ENCODE assay signal across 11 cellular contexts in genomic region chr1:36458910-36459309, GRCh38. TPM values are rescaled to one million over a fixed set of nuclear protein-coding genes. Genes with fewer than 3 reads are reported as not detected.
DNase-seq lines count a peak whose midpoint lies in the region; ATAC-seq and TF ChIP-seq lines count a peak whose summit lies in the region.
"Had no signal": no experiment of that assay in that cellular context is flagged by ENCODE, and none has a peak within 500 bp of the region (broad histone marks: within the 10 kb centered on the region; RNA-seq: fewer than 3 reads in every experiment).

No MANE protein-coding gene starts in this region.

- TF ChIP-seq CTCF in CD4-positive, alpha-beta T cell (IDR thresholded peaks at IDR 0.05): no peak
- no peak for TF ChIP-seq CTCF in NB4 (IDR thresholded peaks at IDR 0.05; ENCODE audit: low read depth, low read length)

- no peak for ATAC-seq in CD4-positive, alpha-beta T cell (ENCODE audit: poor library complexity)
- ATAC-seq in HG03469 (IDR thresholded peaks at IDR 0.05; ENCODE audit: unreplicated experiment): no peak

- no peaks in the 10 kb centered on the region for H3K9me3 ChIP-seq in CD4-positive, alpha-beta T cell (ENCODE audit: control insufficient read depth, low read length)

- no peaks in the 10 kb centered on the region for H3K27me3 ChIP-seq in CD4-positive, alpha-beta T cell (ENCODE audit: control insufficient read depth, insufficient read depth, low read length)

- no peak overlapping the region for H3K4me3 ChIP-seq in NB4 (ENCODE audit: low read depth, low read length)

- peaks cover 79% of the 10 kb centered on the region for H3K36me3 Mint-ChIP-seq in CD4-positive, alpha-beta T cell (ENCODE audit: low read depth)
- H3K36me3 Mint-ChIP-seq in activated T-cell treated with anti-CD3 and anti-CD28 coated beads, Interleukin-2, amount 50 U/mL, for 24 hours (ENCODE audit: low read depth): peaks cover 92% of the 10 kb centered on the region

- peak overlapping the region; percentile 79 for H3K27ac Mint-ChIP-seq in CD4-positive, alpha-beta T cell
- peak overlapping the region; percentile 95 for H3K27ac Mint-ChIP-seq in activated T-cell treated with anti-CD3 and anti-CD28 coated beads, Interleukin-2, amount 50 U/mL, for 24 hours

- H3K27me3 Mint-ChIP-seq in CD4-positive, alpha-beta T cell: no peaks in the 10 kb centered on the region
- H3K27me3 Mint-ChIP-seq in activated T-cell treated with anti-CD3 and anti-CD28 coated beads, Interleukin-2, amount 50 U/mL, for 24 hours: no peaks in the 10 kb centered on the region

- POLR2A ChIA-PET in CD4-positive, alpha-beta T cell (lab: Charles Lee): no interaction called here

- intact Hi-C loops in CD4-positive, alpha-beta T cell (cut with DNase I, micrococcal nuclease): no loop called here

- H3K4me1 Mint-ChIP-seq in CD4-positive, alpha-beta T cell (ENCODE audit: low read depth): peaks cover 43% of the 10 kb centered on the region
- peaks cover 53% of the 10 kb centered on the region for H3K4me1 Mint-ChIP-seq in activated T-cell treated with anti-CD3 and anti-CD28 coated beads, Interleukin-2, amount 50 U/mL, for 24 hours (ENCODE audit: low read depth)

- DNase-seq in CD4-positive, alpha-beta T cell: no peak
- DNase-seq in NB4 (ENCODE audit: low read depth) (peak; percentile 65), NCI-H146 (lab: John Stamatoyannopoulos, UW) (no peak), activated gamma-delta T cell (lab: John Stamatoyannopoulos, UW) (no peak)
- peak; percentile 60 for DNase-seq in activated T-cell treated with anti-CD3 and anti-CD28 coated beads, Interleukin-2, amount 50 U/mL, for 24 hours
- DNase-seq in stimulated activated CD4-positive, alpha-beta T cell treated with anti-CD3 and anti-CD28 coated beads, Interleukin-12 subunit alpha, Interleukin-12 subunit beta, amount 100 ng/mL, for 4 hours: peak; percentile 47
- DNase-seq in central memory CD4-positive, alpha-beta T cell: no peak
- DNase-seq: COR-L47, SW 1271, trophoblast cell had no signal

- H3K27ac ChIP-seq in CD4-positive, alpha-beta T cell (ENCODE audit: low read depth, low read length): no peak overlapping the region

- CTCF ChIA-PET in CD4-positive, alpha-beta T cell (lab: Charles Lee): no interaction called here

- H3K4me3 Mint-ChIP-seq in CD4-positive, alpha-beta T cell: peak overlapping the region; percentile 49
- peak overlapping the region; percentile 65 for H3K4me3 Mint-ChIP-seq in activated T-cell treated with anti-CD3 and anti-CD28 coated beads, Interleukin-2, amount 50 U/mL, for 24 hours

- TF ChIP-seq POLR2A in NB4 (IDR thresholded peaks at IDR 0.05; ENCODE audit: extremely low read depth, insufficient read length): no peak

- no peaks in the 10 kb centered on the region for H3K9me3 Mint-ChIP-seq in CD4-positive, alpha-beta T cell
- H3K9me3 Mint-ChIP-seq in activated T-cell treated with anti-CD3 and anti-CD28 coated beads, Interleukin-2, amount 50 U/mL, for 24 hours: no peaks in the 10 kb centered on the region

RNA-seq across cellular contexts. Expression of gene MRPS15, which starts 5.3 kb away (rescaled TPM):
- 10 to 100 TPM; 35.4 to 36.4 TPM for total RNA-seq in CD4-positive, alpha-beta T cell

RNA-seq across cellular contexts. Expression of gene OSCP1, which starts 8.7 kb away (rescaled TPM):
- 1 to 10 TPM in 1 of 2 experiments, under 1 TPM in 1; 0.82 to 2.4 TPM for total RNA-seq in CD4-positive, alpha-beta T cell

RNA-seq across cellular contexts. Expression of gene CSF3R, which starts 23.8 kb away (rescaled TPM):
- 1 to 10 TPM; 3.7 to 4.1 TPM for total RNA-seq in CD4-positive, alpha-beta T cell

Comparison
In these comparisons a context has a peak if more than half of its experiments do, and no peak if none do; other contexts are left out.
1. DNase-seq: peak in NB4 (single experiment), activated T-cell treated with anti-CD3 and anti-CD28 coated beads, Interleukin-2, amount 50 U/mL, for 24 hours (single experiment) and stimulated activated CD4-positive, alpha-beta T cell treated with anti-CD3 and anti-CD28 coated beads, Interleukin-12 subunit alpha, Interleukin-12 subunit beta, amount 100 ng/mL, for 4 hours (single experiment); none in CD4-positive, alpha-beta T cell (0 of 10), NCI-H146 (single experiment), activated gamma-delta T cell (single experiment) and central memory CD4-positive, alpha-beta T cell (single experiment).